1 cellular context compared by ENCODE assay signal in genomic region chr15:44663410-44664272, GRCh38.
TF ChIP-seq lines count a peak whose summit lies in the region.

A gene with protein sequence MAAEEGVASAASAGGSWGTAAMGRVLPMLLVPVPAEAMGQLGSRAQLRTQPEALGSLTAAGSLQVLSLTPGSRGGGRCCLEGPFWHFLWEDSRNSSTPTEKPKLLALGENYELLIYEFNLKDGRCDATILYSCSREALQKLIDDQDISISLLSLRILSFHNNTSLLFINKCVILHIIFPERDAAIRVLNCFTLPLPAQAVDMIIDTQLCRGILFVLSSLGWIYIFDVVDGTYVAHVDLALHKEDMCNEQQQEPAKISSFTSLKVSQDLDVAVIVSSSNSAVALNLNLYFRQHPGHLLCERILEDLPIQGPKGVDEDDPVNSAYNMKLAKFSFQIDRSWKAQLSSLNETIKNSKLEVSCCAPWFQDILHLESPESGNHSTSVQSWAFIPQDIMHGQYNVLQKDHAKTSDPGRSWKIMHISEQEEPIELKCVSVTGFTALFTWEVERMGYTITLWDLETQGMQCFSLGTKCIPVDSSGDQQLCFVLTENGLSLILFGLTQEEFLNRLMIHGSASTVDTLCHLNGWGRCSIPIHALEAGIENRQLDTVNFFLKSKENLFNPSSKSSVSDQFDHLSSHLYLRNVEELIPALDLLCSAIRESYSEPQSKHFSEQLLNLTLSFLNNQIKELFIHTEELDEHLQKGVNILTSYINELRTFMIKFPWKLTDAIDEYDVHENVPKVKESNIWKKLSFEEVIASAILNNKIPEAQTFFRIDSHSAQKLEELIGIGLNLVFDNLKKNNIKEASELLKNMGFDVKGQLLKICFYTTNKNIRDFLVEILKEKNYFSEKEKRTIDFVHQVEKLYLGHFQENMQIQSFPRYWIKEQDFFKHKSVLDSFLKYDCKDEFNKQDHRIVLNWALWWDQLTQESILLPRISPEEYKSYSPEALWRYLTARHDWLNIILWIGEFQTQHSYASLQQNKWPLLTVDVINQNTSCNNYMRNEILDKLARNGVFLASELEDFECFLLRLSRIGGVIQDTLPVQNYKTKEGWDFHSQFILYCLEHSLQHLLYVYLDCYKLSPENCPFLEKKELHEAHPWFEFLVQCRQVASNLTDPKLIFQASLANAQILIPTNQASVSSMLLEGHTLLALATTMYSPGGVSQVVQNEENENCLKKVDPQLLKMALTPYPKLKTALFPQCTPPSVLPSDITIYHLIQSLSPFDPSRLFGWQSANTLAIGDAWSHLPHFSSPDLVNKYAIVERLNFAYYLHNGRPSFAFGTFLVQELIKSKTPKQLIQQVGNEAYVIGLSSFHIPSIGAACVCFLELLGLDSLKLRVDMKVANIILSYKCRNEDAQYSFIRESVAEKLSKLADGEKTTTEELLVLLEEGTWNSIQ (N-terminal part only) (minus strand): TSS chr15:44663662. CDS start chr15:44663647, 15 bp downstream.

TF ChIP-seq in K562, 482 proteins besides CTCF, POLR2A, EP300 and RAD21 (continued from another document and continues in another):
- TF ChIP-seq, protein P1, sequence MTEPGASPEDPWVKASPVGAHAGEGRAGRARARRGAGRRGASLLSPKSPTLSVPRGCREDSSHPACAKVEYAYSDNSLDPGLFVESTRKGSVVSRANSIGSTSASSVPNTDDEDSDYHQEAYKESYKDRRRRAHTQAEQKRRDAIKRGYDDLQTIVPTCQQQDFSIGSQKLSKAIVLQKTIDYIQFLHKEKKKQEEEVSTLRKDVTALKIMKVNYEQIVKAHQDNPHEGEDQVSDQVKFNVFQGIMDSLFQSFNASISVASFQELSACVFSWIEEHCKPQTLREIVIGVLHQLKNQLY (CRISPR knock-in tag; conservative IDR thresholded peaks at IDR 0.05), result peak in 1 of 2 experiments; percentile 89; a peak in 1 of 4 replicates
- no peak for TF ChIP-seq PCBP2 (IDR thresholded peaks at IDR 0.05; ENCODE audit: low read depth, low read length, poor library complexity, severe bottlenecking)
- TF ChIP-seq NEUROD1 (IDR thresholded peaks at IDR 0.05; ENCODE audit: borderline replicate concordance, low read depth, low read length, partially characterized antibody), result peak; percentile 60
- TF ChIP-seq HMGXB4 (CRISPR knock-in tag; IDR thresholded peaks at IDR 0.05), result peak; percentile 91; the same call in 1 of the 2 replicates
- TF ChIP-seq TRIM28 (IDR thresholded peaks at IDR 0.05), result no peak
- no peak; the same call in 1 of the 2 replicates for TF ChIP-seq CHCHD3 (CRISPR knock-in tag; IDR thresholded peaks at IDR 0.05)
- no peak for TF ChIP-seq XRCC4 (IDR thresholded peaks at IDR 0.05; ENCODE audit: extremely low read depth, insufficient read depth, insufficient read length)
- peak in 1 of 2 experiments; percentile 69; a peak in 1 of 4 replicates for TF ChIP-seq SIN3A (IDR thresholded peaks at IDR 0.05; ENCODE audit: borderline replicate concordance in 2 of 2, control insufficient read depth in 1 of 2, low read depth in 2 of 2, low read length in 2 of 2)
- TF ChIP-seq NR2C1 (IDR thresholded peaks at IDR 0.05), result no peak
- peak; percentile 77 for TF ChIP-seq NR2C1 (tag; IDR thresholded peaks at IDR 0.05)
- TF ChIP-seq E2F4 (CRISPR knock-in tag; IDR thresholded peaks at IDR 0.05; ENCODE audit: low read depth), result peak; percentile 88; the same call in 1 of the 2 replicates
- no peak for TF ChIP-seq NELFE (IDR thresholded peaks at IDR 0.05; ENCODE audit: insufficient read depth, insufficient read length)
- TF ChIP-seq RBM15 (IDR thresholded peaks at IDR 0.05; ENCODE audit: insufficient read depth, low read length), result no peak
- peak in 1 of 2 experiments; percentile 71; a peak in 1 of 4 replicates for TF ChIP-seq FOXK2 (conservative IDR thresholded peaks at IDR 0.05 in 1 of 2, IDR thresholded peaks at IDR 0.05 in 1 of 2; ENCODE audit: low read depth in 2 of 2)
- TF ChIP-seq ETV5 (CRISPR knock-in tag; IDR thresholded peaks at IDR 0.05; ENCODE audit: low read depth), result peak; percentile 97
- TF ChIP-seq FOXA3 (CRISPR knock-in tag; conservative IDR thresholded peaks at IDR 0.05 in 1 of 2, IDR thresholded peaks at IDR 0.05 in 1 of 2), result peak in 1 of 2 experiments; percentile 53; a peak in 1 of 4 replicates
- no peak for TF ChIP-seq CREBBP (IDR thresholded peaks at IDR 0.05; ENCODE audit: low read depth, low read length)
- no peak; a peak in 1 of 4 replicates for TF ChIP-seq CSDE1 (IDR thresholded peaks at IDR 0.05)
- 0 out of 2 replicates have a peak, but pooled peaks have one; percentile 24 for TF ChIP-seq ZEB2 (IDR thresholded peaks at IDR 0.05)
- TF ChIP-seq TSC22D4 (tag; IDR thresholded peaks at IDR 0.05), result no peak
- TF ChIP-seq MYNN (IDR thresholded peaks at IDR 0.05), result peak; percentile 73; the same call in 1 of the 2 replicates
- no peak for TF ChIP-seq MYNN (CRISPR knock-in tag; IDR thresholded peaks at IDR 0.05)
- TF ChIP-seq NCOA4 (IDR thresholded peaks at IDR 0.05; ENCODE audit: partially characterized antibody), result no peak
- TF ChIP-seq, protein P2, sequence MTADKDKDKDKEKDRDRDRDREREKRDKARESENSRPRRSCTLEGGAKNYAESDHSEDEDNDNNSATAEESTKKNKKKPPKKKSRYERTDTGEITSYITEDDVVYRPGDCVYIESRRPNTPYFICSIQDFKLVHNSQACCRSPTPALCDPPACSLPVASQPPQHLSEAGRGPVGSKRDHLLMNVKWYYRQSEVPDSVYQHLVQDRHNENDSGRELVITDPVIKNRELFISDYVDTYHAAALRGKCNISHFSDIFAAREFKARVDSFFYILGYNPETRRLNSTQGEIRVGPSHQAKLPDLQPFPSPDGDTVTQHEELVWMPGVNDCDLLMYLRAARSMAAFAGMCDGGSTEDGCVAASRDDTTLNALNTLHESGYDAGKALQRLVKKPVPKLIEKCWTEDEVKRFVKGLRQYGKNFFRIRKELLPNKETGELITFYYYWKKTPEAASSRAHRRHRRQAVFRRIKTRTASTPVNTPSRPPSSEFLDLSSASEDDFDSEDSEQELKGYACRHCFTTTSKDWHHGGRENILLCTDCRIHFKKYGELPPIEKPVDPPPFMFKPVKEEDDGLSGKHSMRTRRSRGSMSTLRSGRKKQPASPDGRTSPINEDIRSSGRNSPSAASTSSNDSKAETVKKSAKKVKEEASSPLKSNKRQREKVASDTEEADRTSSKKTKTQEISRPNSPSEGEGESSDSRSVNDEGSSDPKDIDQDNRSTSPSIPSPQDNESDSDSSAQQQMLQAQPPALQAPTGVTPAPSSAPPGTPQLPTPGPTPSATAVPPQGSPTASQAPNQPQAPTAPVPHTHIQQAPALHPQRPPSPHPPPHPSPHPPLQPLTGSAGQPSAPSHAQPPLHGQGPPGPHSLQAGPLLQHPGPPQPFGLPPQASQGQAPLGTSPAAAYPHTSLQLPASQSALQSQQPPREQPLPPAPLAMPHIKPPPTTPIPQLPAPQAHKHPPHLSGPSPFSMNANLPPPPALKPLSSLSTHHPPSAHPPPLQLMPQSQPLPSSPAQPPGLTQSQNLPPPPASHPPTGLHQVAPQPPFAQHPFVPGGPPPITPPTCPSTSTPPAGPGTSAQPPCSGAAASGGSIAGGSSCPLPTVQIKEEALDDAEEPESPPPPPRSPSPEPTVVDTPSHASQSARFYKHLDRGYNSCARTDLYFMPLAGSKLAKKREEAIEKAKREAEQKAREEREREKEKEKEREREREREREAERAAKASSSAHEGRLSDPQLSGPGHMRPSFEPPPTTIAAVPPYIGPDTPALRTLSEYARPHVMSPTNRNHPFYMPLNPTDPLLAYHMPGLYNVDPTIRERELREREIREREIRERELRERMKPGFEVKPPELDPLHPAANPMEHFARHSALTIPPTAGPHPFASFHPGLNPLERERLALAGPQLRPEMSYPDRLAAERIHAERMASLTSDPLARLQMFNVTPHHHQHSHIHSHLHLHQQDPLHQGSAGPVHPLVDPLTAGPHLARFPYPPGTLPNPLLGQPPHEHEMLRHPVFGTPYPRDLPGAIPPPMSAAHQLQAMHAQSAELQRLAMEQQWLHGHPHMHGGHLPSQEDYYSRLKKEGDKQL (CRISPR knock-in tag; IDR thresholded peaks at IDR 0.05; ENCODE audit: borderline replicate concordance), result no peak
- peak; percentile 92 for TF ChIP-seq ZNF175 (CRISPR knock-in tag; IDR thresholded peaks at IDR 0.05; ENCODE audit: low read depth)
- no peak for TF ChIP-seq GATA2 (CRISPR knock-in tag; IDR thresholded peaks at IDR 0.05)
- no peak for TF ChIP-seq U2AF2 (optimal IDR thresholded peaks at IDR 0.05; ENCODE audit: low read depth, low read length)
- TF ChIP-seq, protein P3, sequence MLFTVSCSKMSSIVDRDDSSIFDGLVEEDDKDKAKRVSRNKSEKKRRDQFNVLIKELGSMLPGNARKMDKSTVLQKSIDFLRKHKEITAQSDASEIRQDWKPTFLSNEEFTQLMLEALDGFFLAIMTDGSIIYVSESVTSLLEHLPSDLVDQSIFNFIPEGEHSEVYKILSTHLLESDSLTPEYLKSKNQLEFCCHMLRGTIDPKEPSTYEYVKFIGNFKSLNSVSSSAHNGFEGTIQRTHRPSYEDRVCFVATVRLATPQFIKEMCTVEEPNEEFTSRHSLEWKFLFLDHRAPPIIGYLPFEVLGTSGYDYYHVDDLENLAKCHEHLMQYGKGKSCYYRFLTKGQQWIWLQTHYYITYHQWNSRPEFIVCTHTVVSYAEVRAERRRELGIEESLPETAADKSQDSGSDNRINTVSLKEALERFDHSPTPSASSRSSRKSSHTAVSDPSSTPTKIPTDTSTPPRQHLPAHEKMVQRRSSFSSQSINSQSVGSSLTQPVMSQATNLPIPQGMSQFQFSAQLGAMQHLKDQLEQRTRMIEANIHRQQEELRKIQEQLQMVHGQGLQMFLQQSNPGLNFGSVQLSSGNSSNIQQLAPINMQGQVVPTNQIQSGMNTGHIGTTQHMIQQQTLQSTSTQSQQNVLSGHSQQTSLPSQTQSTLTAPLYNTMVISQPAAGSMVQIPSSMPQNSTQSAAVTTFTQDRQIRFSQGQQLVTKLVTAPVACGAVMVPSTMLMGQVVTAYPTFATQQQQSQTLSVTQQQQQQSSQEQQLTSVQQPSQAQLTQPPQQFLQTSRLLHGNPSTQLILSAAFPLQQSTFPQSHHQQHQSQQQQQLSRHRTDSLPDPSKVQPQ (CRISPR knock-in tag; IDR thresholded peaks at IDR 0.05; ENCODE audit: borderline replicate concordance), result no peak
- no peak for TF ChIP-seq MTF1 (CRISPR knock-in tag; IDR thresholded peaks at IDR 0.05; ENCODE audit: borderline replicate concordance)
- TF ChIP-seq TOE1 (IDR thresholded peaks at IDR 0.05; ENCODE audit: borderline replicate concordance), result peak; percentile 90
- TF ChIP-seq TOE1 (CRISPR knock-in tag; IDR thresholded peaks at IDR 0.05; ENCODE audit: borderline replicate concordance, low read depth), result peak; percentile 92; the same call in 1 of the 2 replicates
- TF ChIP-seq ZFP36 (IDR thresholded peaks at IDR 0.05; ENCODE audit: low read depth, low read length, partially characterized antibody), result no peak
- peak; percentile 92 for TF ChIP-seq TAF1 (IDR thresholded peaks at IDR 0.05; ENCODE audit: control insufficient read depth, extremely low read depth, insufficient read depth, low read length, severe bottlenecking)
- TF ChIP-seq ZBTB7A (IDR thresholded peaks at IDR 0.05; ENCODE audit: borderline replicate concordance, control insufficient read depth, low read depth, low read length), result peak; percentile 86
- TF ChIP-seq NBN (IDR thresholded peaks at IDR 0.05; ENCODE audit: low read depth), result peak; percentile 53
- no peak for TF ChIP-seq ZNF717 (CRISPR knock-in tag; IDR thresholded peaks at IDR 0.05)
- no peak; the same call in 1 of the 2 replicates for TF ChIP-seq ZNF584 (CRISPR knock-in tag; IDR thresholded peaks at IDR 0.05; ENCODE audit: low read depth)
- no peak for TF ChIP-seq KHSRP (IDR thresholded peaks at IDR 0.05)
- peak; percentile 76 to 93 for TF ChIP-seq TEAD1 (CRISPR knock-in tag; IDR thresholded peaks at IDR 0.05)
- no peak for TF ChIP-seq NCOA2 (IDR thresholded peaks at IDR 0.05; ENCODE audit: partially characterized antibody in 2 of 2)
- peak in 1 of 2 experiments; percentile 70; a peak in 2 of 4 replicates for TF ChIP-seq KDM4B (IDR thresholded peaks at IDR 0.05; ENCODE audit: borderline replicate concordance in 2 of 2, low read depth in 1 of 2)
- TF ChIP-seq HMGN3 (IDR thresholded peaks at IDR 0.05; ENCODE audit: borderline replicate concordance, extremely low read depth, insufficient read length, low read depth, low read length), result peak; percentile 85
- TF ChIP-seq, protein P4, sequence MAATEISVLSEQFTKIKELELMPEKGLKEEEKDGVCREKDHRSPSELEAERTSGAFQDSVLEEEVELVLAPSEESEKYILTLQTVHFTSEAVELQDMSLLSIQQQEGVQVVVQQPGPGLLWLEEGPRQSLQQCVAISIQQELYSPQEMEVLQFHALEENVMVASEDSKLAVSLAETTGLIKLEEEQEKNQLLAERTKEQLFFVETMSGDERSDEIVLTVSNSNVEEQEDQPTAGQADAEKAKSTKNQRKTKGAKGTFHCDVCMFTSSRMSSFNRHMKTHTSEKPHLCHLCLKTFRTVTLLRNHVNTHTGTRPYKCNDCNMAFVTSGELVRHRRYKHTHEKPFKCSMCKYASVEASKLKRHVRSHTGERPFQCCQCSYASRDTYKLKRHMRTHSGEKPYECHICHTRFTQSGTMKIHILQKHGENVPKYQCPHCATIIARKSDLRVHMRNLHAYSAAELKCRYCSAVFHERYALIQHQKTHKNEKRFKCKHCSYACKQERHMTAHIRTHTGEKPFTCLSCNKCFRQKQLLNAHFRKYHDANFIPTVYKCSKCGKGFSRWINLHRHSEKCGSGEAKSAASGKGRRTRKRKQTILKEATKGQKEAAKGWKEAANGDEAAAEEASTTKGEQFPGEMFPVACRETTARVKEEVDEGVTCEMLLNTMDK (IDR thresholded peaks at IDR 0.05; ENCODE audit: borderline replicate concordance, insufficient read depth, low read depth, low read length, poor library complexity, severe bottlenecking), result no peak
- TF ChIP-seq ZNF140 (CRISPR knock-in tag; IDR thresholded peaks at IDR 0.05), result no peak
- peak; percentile 73 for TF ChIP-seq ZNF24 (IDR thresholded peaks at IDR 0.05)
- no peak for TF ChIP-seq ZNF347 (CRISPR knock-in tag; IDR thresholded peaks at IDR 0.05; ENCODE audit: low read depth)
